In genomic region chr6:51571168-51571567, GRCh38 we compare ENCODE assay signal across 23 cellular contexts.
DNase-seq lines count a peak whose midpoint lies in the region; ATAC-seq and TF ChIP-seq lines count a peak whose summit lies in the region.
"Had no signal": no experiment of that assay in that cellular context is flagged by ENCODE, and none has a peak within 500 bp of the region (broad histone marks: within the 10 kb centered on the region; RNA-seq: fewer than 3 reads in every experiment).

No MANE protein-coding gene starts in this region.

- no peaks in the 10 kb centered on the region for H3K27me3 Mint-ChIP-seq in MCF 10A (ENCODE audit: insufficient read depth, unreplicated experiment)
- H3K27me3 Mint-ChIP-seq: CD4-positive, alpha-beta T cell; CD8-positive, alpha-beta memory T cell had no signal

- no peaks in the 10 kb centered on the region for H3F3A ChIP-seq in PC-3 (ENCODE audit: low read length, unreplicated experiment)

- H3K9me3 Mint-ChIP-seq in MCF 10A (ENCODE audit: unreplicated experiment): no peaks in the 10 kb centered on the region

- H3K4me3 Mint-ChIP-seq in MCF 10A (ENCODE audit: unreplicated experiment): no peak overlapping the region
- H3K4me3 Mint-ChIP-seq: CD14-positive monocyte; CD4-positive, alpha-beta T cell; CD8-positive, alpha-beta memory T cell had no signal

- no peaks in the 10 kb centered on the region for H3K27me3 ChIP-seq in mammary epithelial cell (ENCODE audit: insufficient read depth, low read length)
- no peaks in the 10 kb centered on the region for H3K27me3 ChIP-seq in PC-3 (ENCODE audit: low read length)
- no peaks in the 10 kb centered on the region for H3K27me3 ChIP-seq in esophagus muscularis mucosa
- H3K27me3 ChIP-seq: BE2C; BLaER1 treated with 17β-estradiol and CSF1 and Interleukin-3, amounts not matched to agents 10 nM and 100 nM had no signal

- H2AFZ ChIP-seq in mammary epithelial cell (ENCODE audit: low read depth, low read length) (no peak overlapping the region), PC-3 (ENCODE audit: low read length) (no peak overlapping the region)

- H3K79me2 ChIP-seq in mammary epithelial cell (ENCODE audit: insufficient read depth, low read length) (no peaks in the 10 kb centered on the region), PC-3 (ENCODE audit: low read length) (no peaks in the 10 kb centered on the region)

- DNase-seq in MCF 10A (ENCODE audit: unreplicated experiment): peak; percentile 28
- no peak for DNase-seq in mammary epithelial cell
- DNase-seq in PC-3: peak; percentile 54
- DNase-seq in fibroblast of gingiva (ENCODE audit: low read depth): peak; percentile 30
- DNase-seq in retinal pigment epithelial cell (ENCODE audit: low read depth): peak; percentile 3
- no peak for DNase-seq in esophagus muscularis mucosa (ENCODE audit: extremely low spot score)
- DNase-seq in NK-92 (lab: John Stamatoyannopoulos, UW; ENCODE audit: unreplicated experiment): no peak
- DNase-seq: 8988T; ACHN; AML-193; BE2C; CD4-positive, alpha-beta T cell; CD8-positive, alpha-beta memory T cell; DMS 273 treated with DMSO at 0.1 percent for 48 hours; DMS79; EL; GDM1; H7; HCEC 1CT had no signal

- TF ChIP-seq EP300 in esophagus muscularis mucosa (IDR thresholded peaks at IDR 0.05): no peak

- in situ Hi-C loops in mammary epithelial cell (cut with MboI; ENCODE audit: low sequenced_read_pairs in 2 of 2): loop anchor here in 1 of 2 donors (25.0 kb wide), 2 partner anchors 266 to 391 kb away; no protein-coding TSS in a partner anchor

- BruUV-seq in MCF 10A (replicated peaks; lab: Mats Ljungman, UMichigan) (no TSS peak), mammary epithelial cell (replicated peaks; lab: Mats Ljungman, UMichigan) (no TSS peak), PC-3 (replicated peaks; lab: Mats Ljungman, UMichigan) (no TSS peak)

- CTCF ChIA-PET in MCF 10A (lab: Yijun Ruan, JAX): interaction anchor here (1.2 kb wide), 2 partner anchors 15 to 18 kb away, joined by 3 to 6 read pairs; no protein-coding TSS in a partner anchor
- CTCF ChIA-PET in mammary epithelial cell (lab: Charles Lee; ENCODE audit: low non-redundant PET): no interaction called here
- CTCF ChIA-PET in PC-3 (lab: Charles Lee): interaction anchor here (0.6 kb wide), 1 partner anchor 1437 kb away, joined by 3 read pairs; no protein-coding TSS in a partner anchor

- intact Hi-C loops in MCF 10A (cut with micrococcal nuclease): no loop called here
- intact Hi-C loops in mammary epithelial cell (cut with micrococcal nuclease): no loop called here
- intact Hi-C loops in PC-3 (cut with micrococcal nuclease): no loop called here
- intact Hi-C loops in esophagus muscularis mucosa (cut with DNase I): no loop called here

- peaks cover 6% of the 10 kb centered on the region for H3K36me3 Mint-ChIP-seq in MCF 10A (ENCODE audit: insufficient read depth, unreplicated experiment)
- H3K36me3 Mint-ChIP-seq: CD14-positive monocyte; CD8-positive, alpha-beta memory T cell had no signal

- H3K9me3 ChIP-seq in mammary epithelial cell (replicated peaks; ENCODE audit: insufficient read depth, low read length) (no peaks in the 10 kb centered on the region), PC-3 (ENCODE audit: low read length) (no peaks in the 10 kb centered on the region), esophagus muscularis mucosa (peaks cover 0 to 5% (median under 1%) of the 10 kb centered on the region in 4 donors)
- H3K9me3 ChIP-seq: A549, BE2C had no signal

- no peaks in the 10 kb centered on the region for H3K9me2 ChIP-seq in PC-3 (replicated peaks; ENCODE audit: low read length)

- TF ChIP-seq POLR2A in esophagus muscularis mucosa (IDR thresholded peaks at IDR 0.05; ENCODE audit: low read depth): no peak

- no peaks in the 10 kb centered on the region for H4K20me1 ChIP-seq in mammary epithelial cell (ENCODE audit: insufficient read depth, low read length)
- no peaks in the 10 kb centered on the region for H4K20me1 ChIP-seq in PC-3 (ENCODE audit: low read length)
- H4K20me1 ChIP-seq: BLaER1 treated with 17β-estradiol and CSF1 and Interleukin-3, amounts not matched to agents 10 nM and 100 nM had no signal

- H3K9ac ChIP-seq in mammary epithelial cell (ENCODE audit: insufficient read depth, low read length): no peak overlapping the region
- no peak overlapping the region for H3K9ac ChIP-seq in PC-3 (ENCODE audit: low read length)
- H3K9ac ChIP-seq: BLaER1 treated with 17β-estradiol and CSF1 and Interleukin-3, amounts not matched to agents 10 nM and 100 nM had no signal

- no peak overlapping the region for H3K27ac Mint-ChIP-seq in MCF 10A (ENCODE audit: low read depth, unreplicated experiment)
- H3K27ac Mint-ChIP-seq: CD14-positive monocyte; CD4-positive, alpha-beta T cell; CD8-positive, alpha-beta memory T cell had no signal

- H3K4me1 Mint-ChIP-seq in MCF 10A (ENCODE audit: insufficient read depth, unreplicated experiment): peaks cover 13% of the 10 kb centered on the region
- H3K4me1 Mint-ChIP-seq: CD14-positive monocyte; CD8-positive, alpha-beta memory T cell had no signal

- POLR2A ChIA-PET in MCF 10A (lab: Yijun Ruan, JAX): no interaction called here
- POLR2A ChIA-PET in PC-3 (lab: Charles Lee; ENCODE audit: unreplicated experiment): no interaction called here

- no peak for TF ChIP-seq CTCF in MCF 10A (IDR thresholded peaks at IDR 0.05; ENCODE audit: unreplicated experiment)
- no peak for TF ChIP-seq CTCF in mammary epithelial cell (conservative IDR thresholded peaks at IDR 0.05 in 1 of 2, IDR thresholded peaks at IDR 0.05 in 1 of 2; ENCODE audit: extremely low read depth in 1 of 2, insufficient read depth in 1 of 2, low read depth in 1 of 2, low read length in 2 of 2)
- no peak for TF ChIP-seq CTCF in PC-3 (conservative IDR thresholded peaks at IDR 0.05; ENCODE audit: low read depth, low read length)
- no peak for TF ChIP-seq CTCF in retinal pigment epithelial cell (conservative IDR thresholded peaks at IDR 0.05; ENCODE audit: low read depth, low read length)
- no peak for TF ChIP-seq CTCF in esophagus muscularis mucosa (IDR thresholded peaks at IDR 0.05)

- H3K4me3 ChIP-seq in mammary epithelial cell (replicated peaks in 1 of 3; ENCODE audit: insufficient read depth in 1 of 3, low read depth in 2 of 3, low read length in 3 of 3): no peak overlapping the region
- no peak overlapping the region for H3K4me3 ChIP-seq in PC-3 (ENCODE audit: low read length)
- H3K4me3 ChIP-seq in retinal pigment epithelial cell (ENCODE audit: low read length): no peak overlapping the region
- no peak overlapping the region for H3K4me3 ChIP-seq in esophagus muscularis mucosa
- H3K4me3 ChIP-seq: A549; BLaER1 treated with 17β-estradiol and CSF1 and Interleukin-3, amounts not matched to agents 10 nM and 100 nM had no signal

- H3K36me3 ChIP-seq in mammary epithelial cell (ENCODE audit: insufficient read depth, low read length) (no peaks in the 10 kb centered on the region), PC-3 (ENCODE audit: low read depth, low read length) (no peaks in the 10 kb centered on the region), esophagus muscularis mucosa (no peaks in the 10 kb centered on the region)
- H3K36me3 ChIP-seq: BE2C; BLaER1 treated with 17β-estradiol and CSF1 and Interleukin-3, amounts not matched to agents 10 nM and 100 nM had no signal

- dilution Hi-C loops in mammary epithelial cell (cut with HindIII; ENCODE audit: low sequenced_read_pairs): no loop called here

- 100% methylated on average over 1 of the region's 1 CpG for WGBS in mammary epithelial cell (ENCODE audit: low coverage, missing lambda C conversion rate)
- 89% methylated on average over 1 of the region's 1 CpG for WGBS in esophagus muscularis mucosa

- no peak for ATAC-seq in PC-3
- no peak for ATAC-seq in GM19351 (IDR thresholded peaks at IDR 0.05; ENCODE audit: unreplicated experiment)
- ATAC-seq: A549 had no signal

- H3K4me2 ChIP-seq in mammary epithelial cell (ENCODE audit: insufficient read depth, low read depth, low read length): no peak overlapping the region
- H3K4me2 ChIP-seq in PC-3 (ENCODE audit: low read length): no peak overlapping the region
- H3K4me2 ChIP-seq: A549; BLaER1 treated with 17β-estradiol and CSF1 and Interleukin-3, amounts not matched to agents 10 nM and 100 nM had no signal

- H3K4me1 ChIP-seq in mammary epithelial cell (ENCODE audit: insufficient read depth, low read length) (peaks cover 6% of the 10 kb centered on the region), PC-3 (ENCODE audit: insufficient read depth, low read length) (peaks cover 28% of the 10 kb centered on the region), esophagus muscularis mucosa (no peaks in the 10 kb centered on the region)
- H3K4me1 ChIP-seq: A549; BLaER1 treated with 17β-estradiol and CSF1 and Interleukin-3, amounts not matched to agents 10 nM and 100 nM had no signal

- H3K27ac ChIP-seq in mammary epithelial cell (ENCODE audit: insufficient read depth, low read depth, low read length) (no peak overlapping the region), PC-3 (ENCODE audit: low read length) (no peak overlapping the region), esophagus muscularis mucosa (replicated peaks in 1 of 4) (no peak overlapping the region)
- H3K27ac ChIP-seq: A549; BLaER1 treated with 17β-estradiol and CSF1 and Interleukin-3, amounts not matched to agents 10 nM and 100 nM had no signal

Comparison
In these comparisons a context has a peak if more than half of its experiments do, and no peak if none do; other contexts are left out.
1. DNase-seq: peak in MCF 10A (single experiment), PC-3 (single experiment), fibroblast of gingiva (single experiment) and retinal pigment epithelial cell (single experiment); none in mammary epithelial cell (single experiment), esophagus muscularis mucosa (single experiment) and NK-92 (single experiment).